Comparison of ENCODE assay signal across 1 cellular context in genomic region chrX:69097451-69098236, GRCh38.
TF ChIP-seq lines count a peak whose summit lies in the region.

No MANE protein-coding gene starts in this region.

TF ChIP-seq in K562, 482 proteins besides CTCF, POLR2A, EP300 and RAD21 (continued from another document):
- no peak for TF ChIP-seq CHD7 (IDR thresholded peaks at IDR 0.05; ENCODE audit: low read depth, low read length)
- TF ChIP-seq NFIC (IDR thresholded peaks at IDR 0.05), result peak; percentile 53
- no peak for TF ChIP-seq ZNF280A (IDR thresholded peaks at IDR 0.05; ENCODE audit: low read depth, partially characterized antibody)
- TF ChIP-seq, protein P1, sequence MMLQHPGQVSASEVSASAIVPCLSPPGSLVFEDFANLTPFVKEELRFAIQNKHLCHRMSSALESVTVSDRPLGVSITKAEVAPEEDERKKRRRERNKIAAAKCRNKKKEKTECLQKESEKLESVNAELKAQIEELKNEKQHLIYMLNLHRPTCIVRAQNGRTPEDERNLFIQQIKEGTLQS (IDR thresholded peaks at IDR 0.05), result peak; percentile 52
- TF ChIP-seq, protein P1 (CRISPR knock-in tag; conservative IDR thresholded peaks at IDR 0.05), result no peak
- 0 out of 2 replicates have a peak, but pooled peaks have one; percentile 23 for TF ChIP-seq FOSL1 (tag; conservative IDR thresholded peaks at IDR 0.05)
- no peak for TF ChIP-seq ZNF23 (CRISPR knock-in tag; IDR thresholded peaks at IDR 0.05)
TF ChIP-seq in K562: peak in this region for 3.
